1 cellular context compared by ENCODE assay signal in genomic region chr17:28726912-28727726, GRCh38.
A peak's percentile ranks its signal among the peaks of the same experiment; 100 is the strongest.
TF ChIP-seq lines count a peak whose summit lies in the region.

No MANE protein-coding gene starts in this region.

TF ChIP-seq in HepG2, 621 proteins besides CTCF, POLR2A, EP300 and RAD21 (continued from another document and continues in another):
- TF ChIP-seq ZBTB37 (CRISPR knock-in tag; IDR thresholded peaks at IDR 0.05) (no peak), ZNF121 (CRISPR knock-in tag; IDR thresholded peaks at IDR 0.05) (no peak), KAT2B (IDR thresholded peaks at IDR 0.05; ENCODE audit: borderline replicate concordance, low read depth, low read length) (no peak), ZNF577 (CRISPR knock-in tag; IDR thresholded peaks at IDR 0.05; ENCODE audit: borderline replicate concordance, low read depth) (no peak), NCOA2 (CRISPR knock-in tag; IDR thresholded peaks at IDR 0.05) (0 out of 2 replicates have a peak, but pooled peaks have one; percentile 22), ZBTB42 (CRISPR knock-in tag; IDR thresholded peaks at IDR 0.05) (no peak), CBX1 (IDR thresholded peaks at IDR 0.05; ENCODE audit: low read depth) (peak; percentile 19), RAD51 (IDR thresholded peaks at IDR 0.05; ENCODE audit: borderline replicate concordance) (no peak), GABPB1 (CRISPR knock-in tag; IDR thresholded peaks at IDR 0.05) (peak; percentile 67), LBX2 (CRISPR knock-in tag; IDR thresholded peaks at IDR 0.05; ENCODE audit: borderline replicate concordance) (no peak), JUN (CRISPR knock-in tag; IDR thresholded peaks at IDR 0.05) (no peak), ZNF33A (CRISPR knock-in tag; IDR thresholded peaks at IDR 0.05; ENCODE audit: borderline replicate concordance) (no peak), ZNF350 (CRISPR knock-in tag; IDR thresholded peaks at IDR 0.05; ENCODE audit: borderline replicate concordance, low read depth) (peak; percentile 91; the same call in 1 of the 2 replicates), ZNF629 (CRISPR knock-in tag; conservative IDR thresholded peaks at IDR 0.05) (0 out of 2 replicates have a peak, but pooled peaks have one; percentile 5), HNRNPL (IDR thresholded peaks at IDR 0.05; ENCODE audit: low read depth, low read length) (no peak), ZFP91 (CRISPR knock-in tag; IDR thresholded peaks at IDR 0.05; ENCODE audit: borderline replicate concordance) (no peak), CEBPB (IDR thresholded peaks at IDR 0.05; ENCODE audit: borderline replicate concordance, low read depth, low read length) (no peak), ARNTL (CRISPR knock-in tag; IDR thresholded peaks at IDR 0.05) (peak; percentile 16), PAX8 (CRISPR knock-in tag; IDR thresholded peaks at IDR 0.05; ENCODE audit: borderline replicate concordance) (no peak), SNAPC2 (CRISPR knock-in tag; IDR thresholded peaks at IDR 0.05) (0 out of 2 replicates have a peak, but pooled peaks have one; percentile 42), MLX (CRISPR knock-in tag; IDR thresholded peaks at IDR 0.05) (peak; percentile 41; the same call in 1 of the 2 replicates), THRA (CRISPR knock-in tag; IDR thresholded peaks at IDR 0.05; ENCODE audit: borderline replicate concordance) (peak; percentile 53), HDAC6 (IDR thresholded peaks at IDR 0.05; ENCODE audit: low read depth, low read length) (no peak), ZNF784 (CRISPR knock-in tag; IDR thresholded peaks at IDR 0.05; ENCODE audit: borderline replicate concordance) (no peak), ZNF570 (CRISPR knock-in tag; IDR thresholded peaks at IDR 0.05; ENCODE audit: borderline replicate concordance) (0 out of 2 replicates have a peak, but pooled peaks have one; percentile 41), RCOR2 (CRISPR knock-in tag; IDR thresholded peaks at IDR 0.05) (no peak), RERE (CRISPR knock-in tag; IDR thresholded peaks at IDR 0.05; ENCODE audit: low read depth) (no peak), MIXL1 (CRISPR knock-in tag; IDR thresholded peaks at IDR 0.05) (no peak; the same call in 1 of the 2 replicates), GLMP (CRISPR knock-in tag; IDR thresholded peaks at IDR 0.05; ENCODE audit: borderline replicate concordance) (no peak), ZNF513 (CRISPR knock-in tag; conservative IDR thresholded peaks at IDR 0.05) (no peak), ZNF281 (CRISPR knock-in tag; IDR thresholded peaks at IDR 0.05; ENCODE audit: borderline replicate concordance) (peak; percentile 59), NPAS2 (CRISPR knock-in tag; IDR thresholded peaks at IDR 0.05; ENCODE audit: borderline replicate concordance) (no peak), ZNF614 (CRISPR knock-in tag; IDR thresholded peaks at IDR 0.05; ENCODE audit: borderline replicate concordance) (no peak; the same call in 1 of the 2 replicates), WIZ (CRISPR knock-in tag; IDR thresholded peaks at IDR 0.05) (0 out of 2 replicates have a peak, but pooled peaks have one; percentile 29), NR3C1 (CRISPR knock-in tag; IDR thresholded peaks at IDR 0.05) (no peak), SIX4 (CRISPR knock-in tag; IDR thresholded peaks at IDR 0.05) (no peak), AFF4 (CRISPR knock-in tag; IDR thresholded peaks at IDR 0.05) (no peak)
